In the genomic region with DNA sequence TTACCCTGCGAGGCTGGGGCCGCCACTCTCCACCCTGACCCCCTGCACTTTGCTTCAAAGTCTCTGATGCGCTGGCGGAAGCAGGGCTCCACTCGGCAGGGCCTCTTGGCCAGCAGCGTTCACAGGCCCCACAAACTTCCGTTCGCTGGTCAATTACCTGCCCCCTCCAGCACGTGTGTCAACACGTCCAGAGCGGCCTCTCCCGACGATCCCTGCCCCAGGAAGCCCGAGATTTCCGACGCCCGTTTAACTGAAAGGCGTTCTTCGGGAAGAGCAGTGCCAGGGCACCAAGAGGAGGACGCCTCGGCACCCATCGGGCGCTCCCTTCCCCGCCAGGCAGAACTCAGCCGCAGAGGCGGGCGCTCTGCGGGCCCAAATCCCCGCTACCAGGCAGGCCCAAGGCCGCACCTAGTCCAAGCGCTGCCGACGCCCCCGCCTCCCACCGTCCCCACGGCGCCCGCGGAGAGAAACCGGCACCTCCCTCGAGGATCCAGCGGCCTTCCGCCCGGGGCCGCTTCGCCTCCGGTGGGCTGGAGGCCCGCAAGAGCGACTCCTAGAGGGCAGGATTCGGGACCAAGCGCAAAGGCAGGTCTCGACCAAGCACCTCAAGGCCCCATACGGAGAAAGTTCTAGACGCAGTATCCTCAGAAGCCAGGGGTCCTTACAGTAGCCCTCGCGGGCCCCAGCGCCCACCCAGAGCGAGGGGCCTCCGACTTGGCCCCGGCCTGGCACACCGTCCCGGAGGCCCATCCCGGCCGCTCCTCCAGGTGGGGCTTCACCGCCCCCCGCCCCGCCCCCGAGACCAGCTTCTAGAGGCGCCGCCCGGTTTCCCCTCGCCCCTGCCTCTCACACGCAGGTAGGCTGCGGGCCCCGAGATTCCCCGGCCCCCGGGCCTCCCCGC, we compare ENCODE assay signal across 8 cellular contexts. TPM values are rescaled to one million over a fixed set of nuclear protein-coding genes. Genes with fewer than 3 reads are reported as not detected.
DNase-seq lines count a peak whose midpoint lies in the region; ATAC-seq and TF ChIP-seq lines count a peak whose summit lies in the region.

No MANE protein-coding gene starts in this region.

- peaks cover 27% of the 10 kb centered on the region for H3K4me1 Mint-ChIP-seq in brain

- peak overlapping the region; percentile 86 for H3K4me3 ChIP-seq in DOHH2 (ENCODE audit: low read length)

- H3K4me3 Mint-ChIP-seq in brain, result peak overlapping the region; percentile 86 to 91 (median 88)

- peaks cover 3% of the 10 kb centered on the region; the same call in 1 of the 2 replicates for H4K20me1 ChIP-seq in DOHH2 (ENCODE audit: control insufficient read depth, insufficient read depth, low read depth, low read length)

- H3K9me3 ChIP-seq in DOHH2 (ENCODE audit: control insufficient read depth, insufficient read depth, low read length), result no peaks in the 10 kb centered on the region

- no peaks in the 10 kb centered on the region for H3F3A ChIP-seq in DOHH2 (ENCODE audit: control insufficient read depth, insufficient read depth)

- H3K4me2 ChIP-seq in DOHH2 (ENCODE audit: low read length), result peak overlapping the region; percentile 83

- H3K9me3 Mint-ChIP-seq in brain, result peaks cover 0 to 27% (median 3%) of the 10 kb centered on the region in 5 experiments

- no peaks in the 10 kb centered on the region for H3K9me2 ChIP-seq in DOHH2 (replicated peaks; ENCODE audit: control insufficient read depth, low read length)

- H3K36me3 Mint-ChIP-seq in brain, result peaks cover 24% of the 10 kb centered on the region

- peak overlapping the region; percentile 51 for H3K27ac ChIP-seq in DOHH2 (ENCODE audit: low read depth, low read length)

- DNase-seq in HUDEP-2 (lab: John Stamatoyannopoulos, UW; ENCODE audit: unreplicated experiment in 76 of 76) (peak in 48 of 76 experiments; percentile 0 to 66 (median 32)), kidney tubule cell (ENCODE audit: low spot score) (peak; percentile 49), NCI-H2081 treated with DMSO at 0.1 percent for 48 hours (lab: John Stamatoyannopoulos, UW) (no peak)
- peak; percentile 15 for DNase-seq in stimulated activated CD8-positive, alpha-beta memory T cell treated with anti-CD3 and anti-CD28 coated beads, Interleukin-12 subunit alpha, Interleukin-12 subunit beta, amount 100 ng/mL, for 1 hour (ENCODE audit: low read depth)

- peaks cover 42% of the 10 kb centered on the region for H3K4me1 ChIP-seq in DOHH2 (ENCODE audit: control insufficient read depth, low read length)

- H3K36me3 ChIP-seq in DOHH2 (ENCODE audit: control insufficient read depth, low read length), result peaks cover 33% of the 10 kb centered on the region

- TF ChIP-seq CTCF in DOHH2 (IDR thresholded peaks at IDR 0.05; ENCODE audit: low read depth, low read length, poor library complexity, severe bottlenecking) (peak; percentile 64), brain (conservative IDR thresholded peaks at IDR 0.05) (peak; percentile 31 to 39)

- no peaks in the 10 kb centered on the region for H3K27me3 ChIP-seq in DOHH2 (ENCODE audit: control insufficient read depth, low read length)

- peak overlapping the region; percentile 42 to 92 (median 75) for H3K27ac Mint-ChIP-seq in brain

- peaks cover 23% of the 10 kb centered on the region for H3K79me2 ChIP-seq in DOHH2 (ENCODE audit: control insufficient read depth, low read length)

- H3K27me3 Mint-ChIP-seq in brain, result peaks cover 3% of the 10 kb centered on the region

- ATAC-seq in GM21447 (IDR thresholded peaks at IDR 0.05; ENCODE audit: unreplicated experiment) (peak; percentile 19), SK-N-SH treated with all-trans-retinoic acid at 6 μM for 48 hours (peak; percentile 42)

TF ChIP-seq in SK-N-SH treated with all-trans-retinoic acid at 6 μM for 48 hours, 23 proteins besides CTCF, POLR2A, EP300 and RAD21:
- TF ChIP-seq ZNF565 (CRISPR knock-in tag; conservative IDR thresholded peaks at IDR 0.05; ENCODE audit: low read depth) (no peak), ISL1 (CRISPR knock-in tag; IDR thresholded peaks at IDR 0.05) (no peak), OSR1 (CRISPR knock-in tag; IDR thresholded peaks at IDR 0.05) (no peak), RARB (CRISPR knock-in tag; IDR thresholded peaks at IDR 0.05) (no peak), ZNF8 (CRISPR knock-in tag; IDR thresholded peaks at IDR 0.05) (no peak), PPARA (CRISPR knock-in tag; IDR thresholded peaks at IDR 0.05; ENCODE audit: borderline replicate concordance) (no peak), ZFP3 (CRISPR knock-in tag; IDR thresholded peaks at IDR 0.05) (no peak), ZNF70 (CRISPR knock-in tag; IDR thresholded peaks at IDR 0.05) (no peak), CSDC2 (CRISPR knock-in tag; IDR thresholded peaks at IDR 0.05) (no peak), TOX (CRISPR knock-in tag; IDR thresholded peaks at IDR 0.05; ENCODE audit: borderline replicate concordance) (no peak)
- TF ChIP-seq, protein P1, sequence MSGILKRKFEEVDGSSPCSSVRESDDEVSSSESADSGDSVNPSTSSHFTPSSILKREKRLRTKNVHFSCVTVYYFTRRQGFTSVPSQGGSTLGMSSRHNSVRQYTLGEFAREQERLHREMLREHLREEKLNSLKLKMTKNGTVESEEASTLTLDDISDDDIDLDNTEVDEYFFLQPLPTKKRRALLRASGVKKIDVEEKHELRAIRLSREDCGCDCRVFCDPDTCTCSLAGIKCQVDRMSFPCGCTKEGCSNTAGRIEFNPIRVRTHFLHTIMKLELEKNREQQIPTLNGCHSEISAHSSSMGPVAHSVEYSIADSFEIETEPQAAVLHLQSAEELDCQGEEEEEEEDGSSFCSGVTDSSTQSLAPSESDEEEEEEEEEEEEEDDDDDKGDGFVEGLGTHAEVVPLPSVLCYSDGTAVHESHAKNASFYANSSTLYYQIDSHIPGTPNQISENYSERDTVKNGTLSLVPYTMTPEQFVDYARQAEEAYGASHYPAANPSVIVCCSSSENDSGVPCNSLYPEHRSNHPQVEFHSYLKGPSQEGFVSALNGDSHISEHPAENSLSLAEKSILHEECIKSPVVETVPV (CRISPR knock-in tag; IDR thresholded peaks at IDR 0.05), result no peak
- TF ChIP-seq, protein P2, sequence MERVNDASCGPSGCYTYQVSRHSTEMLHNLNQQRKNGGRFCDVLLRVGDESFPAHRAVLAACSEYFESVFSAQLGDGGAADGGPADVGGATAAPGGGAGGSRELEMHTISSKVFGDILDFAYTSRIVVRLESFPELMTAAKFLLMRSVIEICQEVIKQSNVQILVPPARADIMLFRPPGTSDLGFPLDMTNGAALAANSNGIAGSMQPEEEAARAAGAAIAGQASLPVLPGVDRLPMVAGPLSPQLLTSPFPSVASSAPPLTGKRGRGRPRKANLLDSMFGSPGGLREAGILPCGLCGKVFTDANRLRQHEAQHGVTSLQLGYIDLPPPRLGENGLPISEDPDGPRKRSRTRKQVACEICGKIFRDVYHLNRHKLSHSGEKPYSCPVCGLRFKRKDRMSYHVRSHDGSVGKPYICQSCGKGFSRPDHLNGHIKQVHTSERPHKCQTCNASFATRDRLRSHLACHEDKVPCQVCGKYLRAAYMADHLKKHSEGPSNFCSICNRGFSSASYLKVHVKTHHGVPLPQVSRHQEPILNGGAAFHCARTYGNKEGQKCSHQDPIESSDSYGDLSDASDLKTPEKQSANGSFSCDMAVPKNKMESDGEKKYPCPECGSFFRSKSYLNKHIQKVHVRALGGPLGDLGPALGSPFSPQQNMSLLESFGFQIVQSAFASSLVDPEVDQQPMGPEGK (CRISPR knock-in tag; IDR thresholded peaks at IDR 0.05; ENCODE audit: borderline replicate concordance), result no peak

RNA-seq across cellular contexts. Expression of a gene that starts 0.6 kb away (rescaled TPM):
- 284 TPM for polyA plus RNA-seq in brain (ENCODE audit: insufficient read depth, low read depth, low replicate concordance)

RNA-seq across cellular contexts. Expression of a gene that starts 1.1 kb away (rescaled TPM):
- 9.2 TPM for polyA plus RNA-seq in brain (ENCODE audit: insufficient read depth, low read depth, low replicate concordance)

RNA-seq across cellular contexts. Expression of a gene that starts 35.9 kb away (rescaled TPM):
- 80.5 TPM for polyA plus RNA-seq in brain (ENCODE audit: insufficient read depth, low read depth, low replicate concordance)

RNA-seq across cellular contexts. Expression of a gene that starts 40.4 kb away (rescaled TPM):
- polyA plus RNA-seq in brain (ENCODE audit: insufficient read depth, low read depth, low replicate concordance), result 38.0 TPM

RNA-seq across cellular contexts. Expression of a gene that starts 50.0 kb away (rescaled TPM):
- polyA plus RNA-seq in brain (ENCODE audit: insufficient read depth, low read depth, low replicate concordance), result 24.5 TPM
